In the genomic region with DNA sequence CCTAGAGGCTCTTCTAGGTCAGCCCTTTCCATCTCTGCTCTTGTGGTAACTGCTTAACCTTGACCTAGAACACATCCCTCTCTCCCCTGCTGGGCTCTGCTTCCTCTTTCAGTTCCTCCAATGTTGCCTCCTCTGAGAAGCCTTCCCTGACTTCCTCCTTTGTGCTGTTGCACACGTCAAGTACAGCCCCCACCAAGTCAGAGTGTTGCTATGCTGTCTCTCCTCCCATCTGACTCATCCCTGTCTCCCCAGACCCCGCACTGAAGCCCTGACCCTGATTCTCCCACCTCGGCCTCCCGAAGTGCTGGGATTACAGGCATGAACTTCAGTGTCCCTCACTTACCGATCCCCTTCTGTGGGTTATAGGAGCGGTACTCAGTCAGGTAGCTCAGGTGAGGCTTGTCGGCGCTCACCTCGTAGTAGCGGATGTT, we compare ENCODE assay signal across 9 cellular contexts. TPM values are rescaled to one million over a fixed set of nuclear protein-coding genes. Genes with fewer than 3 reads are reported as not detected.
DNase-seq lines count a peak whose midpoint lies in the region; ATAC-seq and TF ChIP-seq lines count a peak whose summit lies in the region.
"Had no signal": no experiment of that assay in that cellular context is flagged by ENCODE, and none has a peak within 500 bp of the region (broad histone marks: within the 10 kb centered on the region; RNA-seq: fewer than 3 reads in every experiment).

No MANE protein-coding gene starts in this region.

- no peaks in the 10 kb centered on the region for H3K9me3 ChIP-seq in CD8-positive, alpha-beta T cell (ENCODE audit: low read length)
- no peaks in the 10 kb centered on the region for H3K9me3 ChIP-seq in gastroesophageal sphincter

- ATAC-seq in CD8-positive, alpha-beta T cell = no peak
- peak; percentile 83 for ATAC-seq in GM21390 (IDR thresholded peaks at IDR 0.05; ENCODE audit: unreplicated experiment)
- ATAC-seq in gastroesophageal sphincter = peak; percentile 43
- ATAC-seq in GM19324 (IDR thresholded peaks at IDR 0.05; ENCODE audit: low FRiP score, unreplicated experiment) = no peak

- H3K27ac ChIP-seq in CD8-positive, alpha-beta T cell (ENCODE audit: low read depth, low read length) = no peak overlapping the region
- H3K27ac ChIP-seq in gastroesophageal sphincter = no peak overlapping the region

- no peak for TF ChIP-seq CTCF in CD8-positive, alpha-beta T cell (IDR thresholded peaks at IDR 0.05)
- no peak for TF ChIP-seq CTCF in gastroesophageal sphincter (IDR thresholded peaks at IDR 0.05)

- no peaks in the 10 kb centered on the region for H3K9me3 Mint-ChIP-seq in CD8-positive, alpha-beta T cell

- intact Hi-C loops in CD8-positive, alpha-beta T cell (cut with DNase I, micrococcal nuclease) = no loop called here

- no peak overlapping the region for H3K4me3 Mint-ChIP-seq in CD8-positive, alpha-beta T cell

- H3K4me1 ChIP-seq in CD8-positive, alpha-beta T cell (ENCODE audit: insufficient read depth, low read length) = no peaks in the 10 kb centered on the region
- no peaks in the 10 kb centered on the region for H3K4me1 ChIP-seq in gastroesophageal sphincter

- H3K36me3 Mint-ChIP-seq in CD8-positive, alpha-beta T cell = peaks cover 77% of the 10 kb centered on the region

- no peak for TF ChIP-seq POLR2A in gastroesophageal sphincter (IDR thresholded peaks at IDR 0.05)

- peaks cover 33% of the 10 kb centered on the region for H3K36me3 ChIP-seq in CD8-positive, alpha-beta T cell (ENCODE audit: insufficient read depth, low read length)
- H3K36me3 ChIP-seq in gastroesophageal sphincter = no peaks in the 10 kb centered on the region

- no peaks in the 10 kb centered on the region for H3K4me1 Mint-ChIP-seq in CD8-positive, alpha-beta T cell (ENCODE audit: low read depth)

- no peaks in the 10 kb centered on the region for H3K27me3 Mint-ChIP-seq in CD8-positive, alpha-beta T cell (ENCODE audit: low read depth)

- no peaks in the 10 kb centered on the region for H3K27me3 ChIP-seq in CD8-positive, alpha-beta T cell (ENCODE audit: insufficient read depth, low read length)
- no peaks in the 10 kb centered on the region for H3K27me3 ChIP-seq in gastroesophageal sphincter

- POLR2A ChIA-PET in CD8-positive, alpha-beta T cell (lab: Charles Lee) = interaction anchor here (0.7 to 1.0 kb wide), 3 partner anchors 9 to 15 kb away, joined by 3 to 4 read pairs (median 3); partner anchors contain the start of gene TRIM14

- peak overlapping the region; percentile 23 for H3K27ac Mint-ChIP-seq in CD8-positive, alpha-beta T cell

- no peak overlapping the region for H3K4me3 ChIP-seq in CD8-positive, alpha-beta T cell (ENCODE audit: low read depth, low read length)
- H3K4me3 ChIP-seq in gastroesophageal sphincter = no peak overlapping the region

- CTCF ChIA-PET in CD8-positive, alpha-beta T cell (lab: Charles Lee) = interaction anchor here (3.0 kb wide), 1 partner anchor 11 kb away, joined by 8 read pairs; the partner anchor contains the start of gene TRIM14

- 57 to 81% methylated on average over 3 to 4 of the region's 10 CpGs for WGBS in gastroesophageal sphincter (ENCODE audit: low coverage in 1 of 2), 2 donors

- TF ChIP-seq EP300 in gastroesophageal sphincter (IDR thresholded peaks at IDR 0.05) = no peak

- DNase-seq in CD8-positive, alpha-beta T cell = no peak
- DNase-seq in Kasumi-1 (lab: John Stamatoyannopoulos, UW) = peak; percentile 73 to 80
- no peak for DNase-seq in COR-L47 (lab: John Stamatoyannopoulos, UW)
- no peak for DNase-seq in NCI-H345 treated with DMSO at 0.1 percent for 48 hours (lab: John Stamatoyannopoulos, UW; ENCODE audit: unreplicated experiment)
- DNase-seq in GM19238 (ENCODE audit: insufficient read length, low spot score) = no peak
- DNase-seq: hippocampal formation had no signal

RNA-seq across cellular contexts. Expression of gene TRIM14, which starts 10.4 kb away (rescaled TPM):
- total RNA-seq in CD8-positive, alpha-beta T cell = 10 to 100 TPM; 22.6 to 23.5 TPM
- 10 to 100 TPM in 3 of 4 donors, 1 to 10 TPM in 1; 7.5 to 12.5 (median 10.5) TPM for total RNA-seq in gastroesophageal sphincter

Comparison
In these comparisons a context has a peak if more than half of its experiments do, and no peak if none do; other contexts are left out.
1. ATAC-seq: peak in GM21390 (single experiment) and gastroesophageal sphincter (single experiment); none in CD8-positive, alpha-beta T cell (single experiment) and GM19324 (single experiment).
2. DNase-seq: peak in Kasumi-1 (2 of 2); none in CD8-positive, alpha-beta T cell (0 of 7), COR-L47 (single experiment), NCI-H345 treated with DMSO at 0.1 percent for 48 hours (single experiment) and GM19238 (single experiment).